ENCODE assay signal across 1 cellular context in genomic region chr12:113221997-113222729, GRCh38.
TF ChIP-seq lines count a peak whose summit lies in the region.

No MANE protein-coding gene starts in this region.

TF ChIP-seq in A549, 52 proteins besides CTCF, POLR2A, EP300 and RAD21 (continued from another document):
- TF ChIP-seq E2F6 (IDR thresholded peaks at IDR 0.05; ENCODE audit: borderline replicate concordance, low read depth) (0 out of 2 replicates have a peak, but pooled peaks have one; percentile 1), FOXS1 (CRISPR knock-in tag; IDR thresholded peaks at IDR 0.05) (no peak), GATA3 (IDR thresholded peaks at IDR 0.05; ENCODE audit: borderline replicate concordance) (no peak), HOXB13 (CRISPR knock-in tag; IDR thresholded peaks at IDR 0.05; ENCODE audit: low read depth) (no peak), BHLHE40 (IDR thresholded peaks at IDR 0.05; ENCODE audit: low read depth, low read length) (no peak), ZFP36 (IDR thresholded peaks at IDR 0.05; ENCODE audit: borderline replicate concordance, partially characterized antibody) (peak; percentile 67), JUNB (IDR thresholded peaks at IDR 0.05) (no peak), ESRRA (IDR thresholded peaks at IDR 0.05; ENCODE audit: borderline replicate concordance, low read length) (0 out of 2 replicates have a peak, but pooled peaks have one; percentile 19), TFCP2L1 (CRISPR knock-in tag; IDR thresholded peaks at IDR 0.05) (no peak), TP53 (CRISPR knock-in tag; IDR thresholded peaks at IDR 0.05) (no peak), CEBPB (IDR thresholded peaks at IDR 0.05) (no peak), RNF2 (IDR thresholded peaks at IDR 0.05; ENCODE audit: borderline replicate concordance, low read depth) (no peak), POLR2AphosphoS2 (conservative IDR thresholded peaks at IDR 0.05; ENCODE audit: low read length) (no peak), KDM5A (IDR thresholded peaks at IDR 0.05) (no peak), CBX2 (IDR thresholded peaks at IDR 0.05; ENCODE audit: borderline replicate concordance, low read depth) (no peak), NPAS2 (CRISPR knock-in tag; IDR thresholded peaks at IDR 0.05; ENCODE audit: borderline replicate concordance) (no peak), ELK1 (IDR thresholded peaks at IDR 0.05; ENCODE audit: low read depth, low read length) (no peak), HDAC2 (IDR thresholded peaks at IDR 0.05) (no peak), EHF (CRISPR knock-in tag; IDR thresholded peaks at IDR 0.05) (no peak), SMC3 (IDR thresholded peaks at IDR 0.05) (no peak), JUN (IDR thresholded peaks at IDR 0.05) (peak in 1 of 2 experiments; percentile 39; a peak in 2 of 5 replicates), CBX8 (IDR thresholded peaks at IDR 0.05) (no peak), MAZ (IDR thresholded peaks at IDR 0.05; ENCODE audit: borderline replicate concordance, low read depth, low read length) (no peak)
- TF ChIP-seq, protein P1, sequence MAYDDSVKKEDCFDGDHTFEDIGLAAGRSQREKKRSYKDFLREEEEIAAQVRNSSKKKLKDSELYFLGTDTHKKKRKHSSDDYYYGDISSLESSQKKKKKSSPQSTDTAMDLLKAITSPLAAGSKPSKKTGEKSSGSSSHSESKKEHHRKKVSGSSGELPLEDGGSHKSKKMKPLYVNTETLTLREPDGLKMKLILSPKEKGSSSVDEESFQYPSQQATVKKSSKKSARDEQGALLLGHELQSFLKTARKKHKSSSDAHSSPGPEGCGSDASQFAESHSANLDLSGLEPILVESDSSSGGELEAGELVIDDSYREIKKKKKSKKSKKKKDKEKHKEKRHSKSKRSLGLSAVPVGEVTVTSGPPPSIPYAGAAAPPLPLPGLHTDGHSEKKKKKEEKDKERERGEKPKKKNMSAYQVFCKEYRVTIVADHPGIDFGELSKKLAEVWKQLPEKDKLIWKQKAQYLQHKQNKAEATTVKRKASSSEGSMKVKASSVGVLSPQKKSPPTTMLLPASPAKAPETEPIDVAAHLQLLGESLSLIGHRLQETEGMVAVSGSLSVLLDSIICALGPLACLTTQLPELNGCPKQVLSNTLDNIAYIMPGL (CRISPR knock-in tag; IDR thresholded peaks at IDR 0.05; ENCODE audit: borderline replicate concordance): no peak
- TF ChIP-seq, protein P2, sequence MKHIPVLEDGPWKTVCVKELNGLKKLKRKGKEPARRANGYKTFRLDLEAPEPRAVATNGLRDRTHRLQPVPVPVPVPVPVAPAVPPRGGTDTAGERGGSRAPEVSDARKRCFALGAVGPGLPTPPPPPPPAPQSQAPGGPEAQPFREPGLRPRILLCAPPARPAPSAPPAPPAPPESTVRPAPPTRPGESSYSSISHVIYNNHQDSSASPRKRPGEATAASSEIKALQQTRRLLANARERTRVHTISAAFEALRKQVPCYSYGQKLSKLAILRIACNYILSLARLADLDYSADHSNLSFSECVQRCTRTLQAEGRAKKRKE (CRISPR knock-in tag; IDR thresholded peaks at IDR 0.05; ENCODE audit: low read depth): no peak
- TF ChIP-seq, protein P3, sequence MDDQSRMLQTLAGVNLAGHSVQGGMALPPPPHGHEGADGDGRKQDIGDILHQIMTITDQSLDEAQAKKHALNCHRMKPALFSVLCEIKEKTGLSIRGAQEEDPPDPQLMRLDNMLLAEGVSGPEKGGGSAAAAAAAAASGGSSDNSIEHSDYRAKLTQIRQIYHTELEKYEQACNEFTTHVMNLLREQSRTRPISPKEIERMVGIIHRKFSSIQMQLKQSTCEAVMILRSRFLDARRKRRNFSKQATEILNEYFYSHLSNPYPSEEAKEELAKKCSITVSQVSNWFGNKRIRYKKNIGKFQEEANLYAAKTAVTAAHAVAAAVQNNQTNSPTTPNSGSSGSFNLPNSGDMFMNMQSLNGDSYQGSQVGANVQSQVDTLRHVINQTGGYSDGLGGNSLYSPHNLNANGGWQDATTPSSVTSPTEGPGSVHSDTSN (IDR thresholded peaks at IDR 0.05): no peak
